ENCODE assay signal across 2 cellular contexts in genomic region chr15:75745305-75745704, GRCh38.
TF ChIP-seq lines count a peak whose summit lies in the region.

No MANE protein-coding gene starts in this region.

TF ChIP-seq in IMR-90, 13 proteins besides CTCF, POLR2A, EP300 and RAD21:
- TF ChIP-seq NFE2L2 (IDR thresholded peaks at IDR 0.05; ENCODE audit: low read depth, low read length) (no peak), CEBPB (IDR thresholded peaks at IDR 0.05; ENCODE audit: low read depth, low read length) (peak; percentile 47; the same call in 1 of the 2 replicates)

TF ChIP-seq in K562, 482 proteins besides CTCF, POLR2A, EP300 and RAD21:
- no peak for TF ChIP-seq ZFX (CRISPR knock-in tag; IDR thresholded peaks at IDR 0.05)
- no peak for TF ChIP-seq JUNB (CRISPR knock-in tag; conservative IDR thresholded peaks at IDR 0.05)
- TF ChIP-seq SETDB1 (IDR thresholded peaks at IDR 0.05; ENCODE audit: low read length): no peak
- TF ChIP-seq ATF1 (CRISPR knock-in tag; IDR thresholded peaks at IDR 0.05): no peak
- no peak for TF ChIP-seq ATF1 (tag; IDR thresholded peaks at IDR 0.05)
- TF ChIP-seq CBX8 (IDR thresholded peaks at IDR 0.05; ENCODE audit: borderline replicate concordance, extremely low read depth, low read depth, low read length, poor library complexity, severe bottlenecking): no peak
- no peak for TF ChIP-seq ARNT (IDR thresholded peaks at IDR 0.05)
- TF ChIP-seq MTF1 (CRISPR knock-in tag; IDR thresholded peaks at IDR 0.05; ENCODE audit: borderline replicate concordance): no peak
- TF ChIP-seq CEBPB (tag; IDR thresholded peaks at IDR 0.05): peak; percentile 59
- TF ChIP-seq HINFP (tag; conservative IDR thresholded peaks at IDR 0.05; ENCODE audit: low read depth): no peak
- no peak for TF ChIP-seq CBFA2T3 (IDR thresholded peaks at IDR 0.05)
- no peak for TF ChIP-seq MNT (conservative IDR thresholded peaks at IDR 0.05)
- no peak for TF ChIP-seq NFIX (CRISPR knock-in tag; IDR thresholded peaks at IDR 0.05; ENCODE audit: low read depth)
- TF ChIP-seq FOXA3 (CRISPR knock-in tag; conservative IDR thresholded peaks at IDR 0.05 in 1 of 2, IDR thresholded peaks at IDR 0.05 in 1 of 2): no peak
- no peak for TF ChIP-seq RNF219 (CRISPR knock-in tag; IDR thresholded peaks at IDR 0.05)
- no peak for TF ChIP-seq DLX4 (CRISPR knock-in tag; IDR thresholded peaks at IDR 0.05)
- no peak for TF ChIP-seq POLR2H (tag; IDR thresholded peaks at IDR 0.05; ENCODE audit: low read depth)
- TF ChIP-seq ZNF12 (CRISPR knock-in tag; IDR thresholded peaks at IDR 0.05): peak; percentile 72; the same call in 1 of the 2 replicates
- TF ChIP-seq ZNF184 (CRISPR knock-in tag; IDR thresholded peaks at IDR 0.05): no peak
- TF ChIP-seq RFX1 (IDR thresholded peaks at IDR 0.05): no peak
- TF ChIP-seq ZNF512 (tag; IDR thresholded peaks at IDR 0.05): no peak
- peak; percentile 55; the same call in 1 of the 2 replicates for TF ChIP-seq ATF3 (IDR thresholded peaks at IDR 0.05)
- no peak for TF ChIP-seq ATF3 (CRISPR knock-in tag; conservative IDR thresholded peaks at IDR 0.05)
- TF ChIP-seq ELF1 (tag; IDR thresholded peaks at IDR 0.05): no peak
- TF ChIP-seq IFI16 (CRISPR knock-in tag; IDR thresholded peaks at IDR 0.05): no peak
- no peak for TF ChIP-seq JUN (IDR thresholded peaks at IDR 0.05; ENCODE audit: borderline replicate concordance, low read depth, low read length)
- TF ChIP-seq JUN (CRISPR knock-in tag; IDR thresholded peaks at IDR 0.05; ENCODE audit: borderline replicate concordance): no peak
- TF ChIP-seq SMAD1 (IDR thresholded peaks at IDR 0.05; ENCODE audit: low read depth, low read length, partially characterized antibody): no peak
- no peak for TF ChIP-seq SOX6 (IDR thresholded peaks at IDR 0.05)
- no peak for TF ChIP-seq ZNF75A (CRISPR knock-in tag; IDR thresholded peaks at IDR 0.05)
- TF ChIP-seq NCOR1 (IDR thresholded peaks at IDR 0.05): no peak
- TF ChIP-seq CEBPG (CRISPR knock-in tag; IDR thresholded peaks at IDR 0.05): no peak
- peak; percentile 55 to 59; a peak in 2 of 4 replicates for TF ChIP-seq CEBPG (tag; conservative IDR thresholded peaks at IDR 0.05 in 1 of 2, IDR thresholded peaks at IDR 0.05 in 1 of 2)
- no peak for TF ChIP-seq PCBP2 (IDR thresholded peaks at IDR 0.05; ENCODE audit: low read depth, low read length, poor library complexity, severe bottlenecking)
- no peak for TF ChIP-seq NR0B1 (IDR thresholded peaks at IDR 0.05; ENCODE audit: partially characterized antibody)
- TF ChIP-seq CREBBP (IDR thresholded peaks at IDR 0.05; ENCODE audit: low read depth, low read length): no peak
- no peak for TF ChIP-seq ARID4B (CRISPR knock-in tag; IDR thresholded peaks at IDR 0.05)
